ENCODE assay signal across 1 cellular context in the genomic region with DNA sequence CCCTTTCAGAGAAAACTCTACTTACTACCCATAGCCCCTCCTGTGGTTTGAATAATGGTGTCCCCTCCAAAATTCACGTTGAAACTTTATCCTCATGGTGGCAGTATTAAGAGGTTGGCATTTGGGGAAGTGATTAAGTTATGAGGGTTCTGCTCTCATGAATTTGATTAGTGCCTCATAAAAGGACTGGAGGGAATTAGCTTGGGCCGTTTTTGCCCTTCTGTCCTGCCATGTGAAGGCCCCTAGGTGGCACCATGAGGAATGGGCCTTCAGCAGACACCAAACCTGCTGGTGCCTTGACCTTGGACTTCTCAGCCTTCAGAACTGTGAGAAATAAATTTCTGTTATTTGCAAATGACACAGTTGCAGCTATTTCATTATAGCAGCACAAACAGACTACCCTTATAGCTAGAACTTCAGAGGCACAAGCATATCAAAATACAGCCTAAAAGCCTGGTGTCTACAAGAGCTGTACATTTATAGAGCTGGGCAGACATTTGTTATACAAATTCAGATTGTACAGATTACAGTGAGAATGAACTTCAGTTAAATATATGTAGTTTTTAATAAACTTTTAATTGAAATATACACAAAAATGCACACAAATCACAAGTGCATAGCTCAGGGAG.
TF ChIP-seq lines count a peak whose summit lies in the region.

No MANE protein-coding gene starts in this region.

TF ChIP-seq in WTC11, 78 proteins besides CTCF, POLR2A, EP300 and RAD21 (continued from another document):
- TF ChIP-seq, protein P1, sequence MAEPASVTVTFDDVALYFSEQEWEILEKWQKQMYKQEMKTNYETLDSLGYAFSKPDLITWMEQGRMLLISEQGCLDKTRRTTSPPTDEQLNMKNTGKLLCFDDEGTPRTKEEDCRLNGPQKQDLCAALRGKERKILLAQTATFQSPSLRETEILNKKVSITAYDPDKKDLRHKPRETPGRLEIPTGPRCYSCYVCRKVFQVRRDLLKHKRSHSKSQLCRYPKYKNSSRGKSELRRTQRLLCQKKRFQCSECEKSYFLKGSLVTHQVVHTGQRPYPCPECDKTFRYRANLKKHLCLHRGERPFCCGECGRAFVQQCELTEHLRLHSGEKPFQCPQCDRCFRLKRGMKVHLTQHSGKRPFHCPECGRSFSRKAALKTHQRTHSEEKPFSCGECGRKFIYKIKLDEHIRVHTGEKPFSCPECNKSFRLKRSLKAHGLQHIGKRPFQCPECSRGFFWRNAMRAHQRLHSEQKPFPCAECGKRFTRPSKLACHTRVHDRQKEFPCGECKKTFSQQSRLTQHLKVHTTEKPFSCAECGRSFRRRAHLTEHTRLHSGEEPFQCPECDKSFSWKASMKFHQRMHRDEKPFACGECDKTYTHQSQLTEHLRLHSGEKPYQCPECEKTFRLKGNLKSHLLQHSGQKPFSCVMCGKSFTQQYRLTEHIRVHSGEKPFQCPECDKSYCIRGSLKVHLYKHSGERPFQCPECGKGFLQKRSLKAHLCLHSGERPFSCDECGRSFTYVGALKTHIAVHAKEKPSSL (CRISPR knock-in tag; conservative IDR thresholded peaks at IDR 0.05) = no peak
- TF ChIP-seq, protein P2, sequence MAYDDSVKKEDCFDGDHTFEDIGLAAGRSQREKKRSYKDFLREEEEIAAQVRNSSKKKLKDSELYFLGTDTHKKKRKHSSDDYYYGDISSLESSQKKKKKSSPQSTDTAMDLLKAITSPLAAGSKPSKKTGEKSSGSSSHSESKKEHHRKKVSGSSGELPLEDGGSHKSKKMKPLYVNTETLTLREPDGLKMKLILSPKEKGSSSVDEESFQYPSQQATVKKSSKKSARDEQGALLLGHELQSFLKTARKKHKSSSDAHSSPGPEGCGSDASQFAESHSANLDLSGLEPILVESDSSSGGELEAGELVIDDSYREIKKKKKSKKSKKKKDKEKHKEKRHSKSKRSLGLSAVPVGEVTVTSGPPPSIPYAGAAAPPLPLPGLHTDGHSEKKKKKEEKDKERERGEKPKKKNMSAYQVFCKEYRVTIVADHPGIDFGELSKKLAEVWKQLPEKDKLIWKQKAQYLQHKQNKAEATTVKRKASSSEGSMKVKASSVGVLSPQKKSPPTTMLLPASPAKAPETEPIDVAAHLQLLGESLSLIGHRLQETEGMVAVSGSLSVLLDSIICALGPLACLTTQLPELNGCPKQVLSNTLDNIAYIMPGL (CRISPR knock-in tag; IDR thresholded peaks at IDR 0.05) = no peak
- TF ChIP-seq, protein P3, sequence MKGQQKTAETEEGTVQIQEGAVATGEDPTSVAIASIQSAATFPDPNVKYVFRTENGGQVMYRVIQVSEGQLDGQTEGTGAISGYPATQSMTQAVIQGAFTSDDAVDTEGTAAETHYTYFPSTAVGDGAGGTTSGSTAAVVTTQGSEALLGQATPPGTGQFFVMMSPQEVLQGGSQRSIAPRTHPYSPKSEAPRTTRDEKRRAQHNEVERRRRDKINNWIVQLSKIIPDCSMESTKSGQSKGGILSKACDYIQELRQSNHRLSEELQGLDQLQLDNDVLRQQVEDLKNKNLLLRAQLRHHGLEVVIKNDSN (CRISPR knock-in tag; IDR thresholded peaks at IDR 0.05) = no peak
- TF ChIP-seq, protein P4, sequence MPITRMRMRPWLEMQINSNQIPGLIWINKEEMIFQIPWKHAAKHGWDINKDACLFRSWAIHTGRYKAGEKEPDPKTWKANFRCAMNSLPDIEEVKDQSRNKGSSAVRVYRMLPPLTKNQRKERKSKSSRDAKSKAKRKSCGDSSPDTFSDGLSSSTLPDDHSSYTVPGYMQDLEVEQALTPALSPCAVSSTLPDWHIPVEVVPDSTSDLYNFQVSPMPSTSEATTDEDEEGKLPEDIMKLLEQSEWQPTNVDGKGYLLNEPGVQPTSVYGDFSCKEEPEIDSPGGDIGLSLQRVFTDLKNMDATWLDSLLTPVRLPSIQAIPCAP (CRISPR knock-in tag; IDR thresholded peaks at IDR 0.05) = no peak
- TF ChIP-seq, protein P5, sequence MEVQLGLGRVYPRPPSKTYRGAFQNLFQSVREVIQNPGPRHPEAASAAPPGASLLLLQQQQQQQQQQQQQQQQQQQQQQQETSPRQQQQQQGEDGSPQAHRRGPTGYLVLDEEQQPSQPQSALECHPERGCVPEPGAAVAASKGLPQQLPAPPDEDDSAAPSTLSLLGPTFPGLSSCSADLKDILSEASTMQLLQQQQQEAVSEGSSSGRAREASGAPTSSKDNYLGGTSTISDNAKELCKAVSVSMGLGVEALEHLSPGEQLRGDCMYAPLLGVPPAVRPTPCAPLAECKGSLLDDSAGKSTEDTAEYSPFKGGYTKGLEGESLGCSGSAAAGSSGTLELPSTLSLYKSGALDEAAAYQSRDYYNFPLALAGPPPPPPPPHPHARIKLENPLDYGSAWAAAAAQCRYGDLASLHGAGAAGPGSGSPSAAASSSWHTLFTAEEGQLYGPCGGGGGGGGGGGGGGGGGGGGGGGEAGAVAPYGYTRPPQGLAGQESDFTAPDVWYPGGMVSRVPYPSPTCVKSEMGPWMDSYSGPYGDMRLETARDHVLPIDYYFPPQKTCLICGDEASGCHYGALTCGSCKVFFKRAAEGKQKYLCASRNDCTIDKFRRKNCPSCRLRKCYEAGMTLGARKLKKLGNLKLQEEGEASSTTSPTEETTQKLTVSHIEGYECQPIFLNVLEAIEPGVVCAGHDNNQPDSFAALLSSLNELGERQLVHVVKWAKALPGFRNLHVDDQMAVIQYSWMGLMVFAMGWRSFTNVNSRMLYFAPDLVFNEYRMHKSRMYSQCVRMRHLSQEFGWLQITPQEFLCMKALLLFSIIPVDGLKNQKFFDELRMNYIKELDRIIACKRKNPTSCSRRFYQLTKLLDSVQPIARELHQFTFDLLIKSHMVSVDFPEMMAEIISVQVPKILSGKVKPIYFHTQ (CRISPR knock-in tag; IDR thresholded peaks at IDR 0.05) = no peak
- TF ChIP-seq GTF2I (CRISPR knock-in tag; conservative IDR thresholded peaks at IDR 0.05) (no peak), ZNF121 (CRISPR knock-in tag; IDR thresholded peaks at IDR 0.05) (no peak), MXD4 (CRISPR knock-in tag; IDR thresholded peaks at IDR 0.05; ENCODE audit: borderline replicate concordance) (no peak), NR1H2 (CRISPR knock-in tag; IDR thresholded peaks at IDR 0.05) (no peak), CREM (CRISPR knock-in tag; IDR thresholded peaks at IDR 0.05) (no peak)
- TF ChIP-seq, protein P6, sequence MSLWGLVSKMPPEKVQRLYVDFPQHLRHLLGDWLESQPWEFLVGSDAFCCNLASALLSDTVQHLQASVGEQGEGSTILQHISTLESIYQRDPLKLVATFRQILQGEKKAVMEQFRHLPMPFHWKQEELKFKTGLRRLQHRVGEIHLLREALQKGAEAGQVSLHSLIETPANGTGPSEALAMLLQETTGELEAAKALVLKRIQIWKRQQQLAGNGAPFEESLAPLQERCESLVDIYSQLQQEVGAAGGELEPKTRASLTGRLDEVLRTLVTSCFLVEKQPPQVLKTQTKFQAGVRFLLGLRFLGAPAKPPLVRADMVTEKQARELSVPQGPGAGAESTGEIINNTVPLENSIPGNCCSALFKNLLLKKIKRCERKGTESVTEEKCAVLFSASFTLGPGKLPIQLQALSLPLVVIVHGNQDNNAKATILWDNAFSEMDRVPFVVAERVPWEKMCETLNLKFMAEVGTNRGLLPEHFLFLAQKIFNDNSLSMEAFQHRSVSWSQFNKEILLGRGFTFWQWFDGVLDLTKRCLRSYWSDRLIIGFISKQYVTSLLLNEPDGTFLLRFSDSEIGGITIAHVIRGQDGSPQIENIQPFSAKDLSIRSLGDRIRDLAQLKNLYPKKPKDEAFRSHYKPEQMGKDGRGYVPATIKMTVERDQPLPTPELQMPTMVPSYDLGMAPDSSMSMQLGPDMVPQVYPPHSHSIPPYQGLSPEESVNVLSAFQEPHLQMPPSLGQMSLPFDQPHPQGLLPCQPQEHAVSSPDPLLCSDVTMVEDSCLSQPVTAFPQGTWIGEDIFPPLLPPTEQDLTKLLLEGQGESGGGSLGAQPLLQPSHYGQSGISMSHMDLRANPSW (CRISPR knock-in tag; conservative IDR thresholded peaks at IDR 0.05; ENCODE audit: low read depth) = no peak
